ENCODE assay signal across 19 cellular contexts in genomic region chr5:95070866-95071265, GRCh38.
"Had no signal": no experiment of that assay in that cellular context is flagged by ENCODE, and none has a peak within 500 bp of the region (broad histone marks: within the 10 kb centered on the region; RNA-seq: fewer than 3 reads in every experiment).

No MANE protein-coding gene starts in this region.

- H3K4me3 ChIP-seq: breast epithelium, heart left ventricle, lung had no signal

- H3K27ac Mint-ChIP-seq: activated naive CD4-positive, alpha-beta T cell treated with anti-CD3 and anti-CD28 coated beads for 36 hours; activated naive CD8-positive, alpha-beta T cell treated with anti-CD3 and anti-CD28 coated beads, Interleukin-2, amount 50 U/mL, for 24 hours; activated T-helper 17 cell treated with anti-CD3 and anti-CD28 coated beads, Interleukin-2, amount 50 U/mL, for 72 hours; T-cell had no signal

- H3K9me3 ChIP-seq: breast epithelium, heart left ventricle had no signal

- H3K27ac ChIP-seq: epithelial cell of prostate had no signal

- H3K9me3 Mint-ChIP-seq: activated naive CD4-positive, alpha-beta T cell treated with anti-CD3 and anti-CD28 coated beads for 36 hours; activated naive CD8-positive, alpha-beta T cell treated with anti-CD3 and anti-CD28 coated beads, Interleukin-2, amount 50 U/mL, for 24 hours; activated T-helper 17 cell treated with anti-CD3 and anti-CD28 coated beads, Interleukin-2, amount 50 U/mL, for 72 hours; immature natural killer cell; T-cell had no signal

- DNase-seq: activated CD4-positive, alpha-beta T cell treated with anti-CD3 and anti-CD28 coated beads, Interleukin-2, amount 50 U/mL, for 4 hours; activated CD4-positive, CD25-positive, alpha-beta regulatory T cell treated with anti-CD3 and anti-CD28 coated beads, Interleukin-2, amount 50 U/mL, for 72 hours; activated naive CD4-positive, alpha-beta T cell treated with anti-CD3 and anti-CD28 coated beads for 36 hours; activated naive CD8-positive, alpha-beta T cell treated with anti-CD3 and anti-CD28 coated beads, Interleukin-2, amount 50 U/mL, for 24 hours; activated T-cell treated with anti-CD3 and anti-CD28 coated beads for 4 hours; aorta; heart left ventricle; immature natural killer cell; left cardiac atrium; naive B cell; stimulated activated CD4-positive, alpha-beta T cell treated with anti-CD3 and anti-CD28 coated beads, Interleukin-4, amount 100 ng/mL, for 1 hour; stimulated activated naive CD4-positive, alpha-beta T cell; T-cell; T-helper 9 cell had no signal

- H3K4me1 ChIP-seq: breast epithelium had no signal

- ATAC-seq: activated naive CD8-positive, alpha-beta T cell treated with anti-CD3 and anti-CD28 coated beads, Interleukin-2, amount 50 U/mL, for 24 hours; activated T-helper 17 cell treated with anti-CD3 and anti-CD28 coated beads, Interleukin-2, amount 50 U/mL, for 72 hours; left cardiac atrium; T-cell had no signal

- H3K4me3 Mint-ChIP-seq: activated naive CD4-positive, alpha-beta T cell treated with anti-CD3 and anti-CD28 coated beads for 36 hours; activated naive CD8-positive, alpha-beta T cell treated with anti-CD3 and anti-CD28 coated beads, Interleukin-2, amount 50 U/mL, for 24 hours; activated T-helper 17 cell treated with anti-CD3 and anti-CD28 coated beads, Interleukin-2, amount 50 U/mL, for 72 hours; immature natural killer cell; naive B cell; T-cell had no signal

- H3K27me3 ChIP-seq: breast epithelium, heart left ventricle had no signal

- H3K27me3 Mint-ChIP-seq: activated naive CD8-positive, alpha-beta T cell treated with anti-CD3 and anti-CD28 coated beads, Interleukin-2, amount 50 U/mL, for 24 hours; naive B cell; T-cell had no signal

- H3K36me3 ChIP-seq: breast epithelium, heart left ventricle had no signal

- H3K4me1 Mint-ChIP-seq: activated T-helper 17 cell treated with anti-CD3 and anti-CD28 coated beads, Interleukin-2, amount 50 U/mL, for 72 hours had no signal

- FAIRE-seq: frontal cortex had no signal

- H3K36me3 Mint-ChIP-seq: immature natural killer cell, naive B cell, T-cell had no signal
